21 cellular contexts compared by ENCODE assay signal in the genomic region with DNA sequence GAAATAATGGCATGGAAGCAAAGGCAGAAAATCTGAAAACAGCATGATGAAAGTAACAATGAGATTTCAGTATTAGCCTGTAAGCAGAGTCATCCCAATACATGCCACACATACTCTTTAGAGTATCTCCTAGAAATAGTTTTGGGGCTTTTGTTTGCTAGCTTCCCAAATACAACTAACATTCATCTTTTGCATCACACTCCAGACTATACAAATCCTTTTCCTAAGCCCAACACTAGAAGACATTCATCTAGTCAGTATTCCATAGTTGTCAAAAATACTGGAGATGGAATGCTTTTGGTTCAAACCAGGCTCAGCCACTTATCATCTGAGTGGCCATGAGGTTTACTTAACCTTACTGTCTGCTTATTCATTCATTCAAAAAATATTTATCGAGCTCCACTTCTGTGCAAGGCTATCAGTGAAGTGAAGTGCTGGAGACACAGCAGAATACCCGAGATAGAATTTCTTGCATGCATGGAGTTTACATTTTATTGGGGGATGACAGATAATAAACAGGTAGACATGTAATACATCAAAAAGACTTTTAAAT.
A peak's percentile ranks its signal among the peaks of the same experiment; 100 is the strongest.
DNase-seq lines count a peak whose midpoint lies in the region; ATAC-seq, FAIRE-seq and TF ChIP-seq lines count a peak whose summit lies in the region.
"Had no signal": no experiment of that assay in that cellular context is flagged by ENCODE, and none has a peak within 500 bp of the region (broad histone marks: within the 10 kb centered on the region; RNA-seq: fewer than 3 reads in every experiment).

No MANE protein-coding gene starts in this region.

- H3K4me1 ChIP-seq in astrocyte (ENCODE audit: insufficient read depth, low read length) (no peaks in the 10 kb centered on the region), smooth muscle cell (ENCODE audit: low read depth) (no peaks in the 10 kb centered on the region)
- H3K4me1 ChIP-seq: BE2C, HAP-1 had no signal

- H3K4me3 ChIP-seq in AG10803 (ENCODE audit: low read length): no peak overlapping the region
- H3K4me3 ChIP-seq in astrocyte (ENCODE audit: insufficient read depth, low read depth, low read length): no peak overlapping the region
- no peak overlapping the region for H3K4me3 ChIP-seq in smooth muscle cell
- H3K4me3 ChIP-seq: HAP-1, PC-9 had no signal

- FAIRE-seq in astrocyte (lab: Jason Lieb, UNC): no peak
- FAIRE-seq: HepG2 had no signal

- no peaks in the 10 kb centered on the region for H3F3A ChIP-seq in smooth muscle cell (ENCODE audit: low read depth)

- no peak overlapping the region for H3K27ac ChIP-seq in astrocyte (ENCODE audit: low read depth, low read length)
- peak overlapping the region; percentile 30 for H3K27ac ChIP-seq in smooth muscle cell (ENCODE audit: low read depth)
- H3K27ac ChIP-seq: HL-60, PC-9 had no signal

- H3K79me2 ChIP-seq in astrocyte (ENCODE audit: insufficient read depth, low read length) (no peaks in the 10 kb centered on the region), smooth muscle cell (ENCODE audit: low read depth) (no peaks in the 10 kb centered on the region)

- WGBS in smooth muscle cell (ENCODE audit: low lambda C conversion rate): 43% methylated on average over 2 of the region's 2 CpGs

- peak; percentile 82 for DNase-seq in AG10803 (ENCODE audit: low read depth)
- DNase-seq in GM03348 (ENCODE audit: low spot score): peak; percentile 11
- peak; percentile 72 for DNase-seq in astrocyte (ENCODE audit: low read depth)
- DNase-seq in smooth muscle cell (lab: John Stamatoyannopoulos, UW; ENCODE audit: unreplicated experiment): no peak
- no peak for DNase-seq in MV-4-11 (lab: John Stamatoyannopoulos, UW)
- DNase-seq in effector memory CD8-positive, alpha-beta T cell: no peak
- no peak for DNase-seq in type B pancreatic cell (ENCODE audit: extremely low spot score, unreplicated experiment)
- DNase-seq: ACHN, BE2C, KBM-7, MM.1S, NCI-H1092, NCI-H1436, NCI-H1930, PC-9, RPMI8226, SIG-M5, T-cell had no signal

- H2AFZ ChIP-seq in astrocyte (ENCODE audit: low read depth, low read length) (no peak overlapping the region), smooth muscle cell (ENCODE audit: low read depth) (no peak overlapping the region)
- H2AFZ ChIP-seq: PC-9 had no signal

- H3K4me2 ChIP-seq in astrocyte (ENCODE audit: low read length): no peak overlapping the region
- H3K4me2 ChIP-seq in smooth muscle cell: peak overlapping the region; percentile 2
- H3K4me2 ChIP-seq: PC-9 had no signal

- H3K27me3 Mint-ChIP-seq in astrocyte (ENCODE audit: low read depth, unreplicated experiment): no peaks in the 10 kb centered on the region
- peaks cover 16 to 28% of the 10 kb centered on the region in 2 donors for H3K27me3 Mint-ChIP-seq in effector memory CD8-positive, alpha-beta T cell
- H3K27me3 Mint-ChIP-seq in type B pancreatic cell: no peaks in the 10 kb centered on the region

- no peaks in the 10 kb centered on the region for H3K9me3 Mint-ChIP-seq in astrocyte (ENCODE audit: unreplicated experiment)
- H3K9me3 Mint-ChIP-seq in effector memory CD8-positive, alpha-beta T cell: no peaks in the 10 kb centered on the region
- no peaks in the 10 kb centered on the region for H3K9me3 Mint-ChIP-seq in type B pancreatic cell
- H3K9me3 Mint-ChIP-seq: T-cell had no signal

- no peaks in the 10 kb centered on the region for H4K20me1 ChIP-seq in astrocyte (ENCODE audit: insufficient read depth, low read length)
- H4K20me1 ChIP-seq in smooth muscle cell (ENCODE audit: low read depth): no peaks in the 10 kb centered on the region

- H3K4me3 Mint-ChIP-seq in astrocyte (ENCODE audit: unreplicated experiment) (no peak overlapping the region), type B pancreatic cell (no peak overlapping the region)
- H3K4me3 Mint-ChIP-seq in effector memory CD8-positive, alpha-beta T cell: no peak overlapping the region
- H3K4me3 Mint-ChIP-seq: T-cell had no signal

- H3K36me3 ChIP-seq in astrocyte (ENCODE audit: insufficient read depth, low read length): no peaks in the 10 kb centered on the region
- no peaks in the 10 kb centered on the region for H3K36me3 ChIP-seq in smooth muscle cell (ENCODE audit: low read depth)
- H3K36me3 ChIP-seq: BE2C, HAP-1 had no signal

- TF ChIP-seq CTCF in AG10803 (conservative IDR thresholded peaks at IDR 0.05; ENCODE audit: low read length) (no peak), astrocyte (IDR thresholded peaks at IDR 0.05; ENCODE audit: insufficient read depth, low read depth, low read length) (no peak), smooth muscle cell (IDR thresholded peaks at IDR 0.05; ENCODE audit: borderline replicate concordance, insufficient read depth, poor library complexity, severe bottlenecking) (no peak), type B pancreatic cell (conservative IDR thresholded peaks at IDR 0.05) (no peak)

- H3K4me1 Mint-ChIP-seq in astrocyte (ENCODE audit: low read depth, unreplicated experiment) (peaks cover 5% of the 10 kb centered on the region), type B pancreatic cell (ENCODE audit: unreplicated experiment) (no peaks in the 10 kb centered on the region)
- peaks cover 0 to 2% of the 10 kb centered on the region in 2 donors for H3K4me1 Mint-ChIP-seq in effector memory CD8-positive, alpha-beta T cell (ENCODE audit: low read depth in 2 of 2)
- H3K4me1 Mint-ChIP-seq: T-cell had no signal

- H3K9me3 ChIP-seq in astrocyte (ENCODE audit: insufficient read depth, low read depth, low read length) (no peaks in the 10 kb centered on the region), smooth muscle cell (replicated peaks; ENCODE audit: low read depth) (no peaks in the 10 kb centered on the region)
- H3K9me3 ChIP-seq: BE2C, HAP-1 had no signal

- H3K9ac ChIP-seq in astrocyte (ENCODE audit: low read length): no peak overlapping the region
- no peak overlapping the region for H3K9ac ChIP-seq in smooth muscle cell (ENCODE audit: low read depth)

- H3K36me3 Mint-ChIP-seq in astrocyte (ENCODE audit: low read depth, unreplicated experiment) (no peaks in the 10 kb centered on the region), type B pancreatic cell (no peaks in the 10 kb centered on the region)
- no peaks in the 10 kb centered on the region for H3K36me3 Mint-ChIP-seq in effector memory CD8-positive, alpha-beta T cell (ENCODE audit: insufficient read depth)
- H3K36me3 Mint-ChIP-seq: T-cell had no signal

- H3K27me3 ChIP-seq in astrocyte (ENCODE audit: insufficient read depth, low read length) (no peaks in the 10 kb centered on the region), smooth muscle cell (ENCODE audit: low read depth) (no peaks in the 10 kb centered on the region)
- H3K27me3 ChIP-seq: BE2C had no signal

- H3K27ac Mint-ChIP-seq in astrocyte (ENCODE audit: unreplicated experiment) (no peak overlapping the region), type B pancreatic cell (no peak overlapping the region)
- H3K27ac Mint-ChIP-seq in effector memory CD8-positive, alpha-beta T cell: no peak overlapping the region
- H3K27ac Mint-ChIP-seq: T-cell had no signal

- ATAC-seq in effector memory CD8-positive, alpha-beta T cell (replicated peaks): no peak
- ATAC-seq: HepG2, T-cell had no signal

Comparison
In these comparisons a context has a peak if more than half of its experiments do, and no peak if none do; other contexts are left out.
1. DNase-seq: peak in AG10803 (single experiment), GM03348 (single experiment) and astrocyte (single experiment); none in smooth muscle cell (single experiment), MV-4-11 (single experiment), effector memory CD8-positive, alpha-beta T cell (0 of 3) and type B pancreatic cell (single experiment).